1 cellular context compared by ENCODE assay signal in the genomic region with DNA sequence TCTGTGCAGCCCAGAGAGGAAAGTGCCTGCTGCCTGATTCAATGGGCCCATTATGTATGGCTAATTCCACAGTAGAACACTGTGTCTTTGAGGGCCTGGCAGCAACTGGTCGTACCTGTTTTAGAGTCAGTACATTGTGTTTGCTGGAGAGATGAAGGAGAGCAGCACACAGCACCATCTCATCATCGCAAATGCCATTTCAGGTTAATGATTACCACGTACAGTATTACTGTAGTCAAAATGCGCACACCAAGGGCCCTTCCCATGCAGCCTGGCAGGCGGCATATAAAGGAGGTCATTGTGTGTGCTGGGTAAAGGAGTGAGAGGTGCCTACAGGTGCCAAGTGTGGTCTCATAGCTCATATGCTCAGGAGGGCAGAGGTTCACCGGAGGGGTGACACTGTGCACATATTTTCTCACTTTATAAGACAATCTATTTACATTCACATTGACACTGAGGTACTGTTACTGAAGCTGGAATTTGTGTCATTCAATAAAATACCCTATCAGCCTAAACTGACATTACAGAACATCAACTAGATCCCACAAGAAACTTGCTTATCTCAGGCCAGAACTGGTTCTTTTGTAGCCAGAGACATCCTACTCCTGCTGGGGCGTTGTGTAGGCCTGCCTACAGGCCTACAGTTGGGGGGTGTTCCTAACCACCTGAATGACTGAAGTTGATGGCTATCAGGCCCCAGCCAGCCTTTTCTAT.
A peak's percentile ranks its signal among the peaks of the same experiment; 100 is the strongest.
TF ChIP-seq lines count a peak whose summit lies in the region.

No MANE protein-coding gene starts in this region.

TF ChIP-seq in HepG2, 621 proteins besides CTCF, POLR2A, EP300 and RAD21 (continued from another document and continues in another):
- TF ChIP-seq, protein P1, sequence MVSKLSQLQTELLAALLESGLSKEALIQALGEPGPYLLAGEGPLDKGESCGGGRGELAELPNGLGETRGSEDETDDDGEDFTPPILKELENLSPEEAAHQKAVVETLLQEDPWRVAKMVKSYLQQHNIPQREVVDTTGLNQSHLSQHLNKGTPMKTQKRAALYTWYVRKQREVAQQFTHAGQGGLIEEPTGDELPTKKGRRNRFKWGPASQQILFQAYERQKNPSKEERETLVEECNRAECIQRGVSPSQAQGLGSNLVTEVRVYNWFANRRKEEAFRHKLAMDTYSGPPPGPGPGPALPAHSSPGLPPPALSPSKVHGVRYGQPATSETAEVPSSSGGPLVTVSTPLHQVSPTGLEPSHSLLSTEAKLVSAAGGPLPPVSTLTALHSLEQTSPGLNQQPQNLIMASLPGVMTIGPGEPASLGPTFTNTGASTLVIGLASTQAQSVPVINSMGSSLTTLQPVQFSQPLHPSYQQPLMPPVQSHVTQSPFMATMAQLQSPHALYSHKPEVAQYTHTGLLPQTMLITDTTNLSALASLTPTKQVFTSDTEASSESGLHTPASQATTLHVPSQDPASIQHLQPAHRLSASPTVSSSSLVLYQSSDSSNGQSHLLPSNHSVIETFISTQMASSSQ (IDR thresholded peaks at IDR 0.05; ENCODE audit: low read depth): peak; percentile 96
- TF ChIP-seq, protein P1 (CRISPR knock-in tag; IDR thresholded peaks at IDR 0.05; ENCODE audit: borderline replicate concordance): peak; percentile 99
- TF ChIP-seq HMG20B (CRISPR knock-in tag; conservative IDR thresholded peaks at IDR 0.05) (no peak), ZNF883 (CRISPR knock-in tag; IDR thresholded peaks at IDR 0.05; ENCODE audit: not compliant biosample characterization) (no peak), RBAK (CRISPR knock-in tag; IDR thresholded peaks at IDR 0.05) (peak; percentile 76; the same call in 1 of the 2 replicates), KDM5B (CRISPR knock-in tag; IDR thresholded peaks at IDR 0.05; ENCODE audit: borderline replicate concordance) (peak; percentile 40; the same call in 1 of the 2 replicates), POGZ (CRISPR knock-in tag; IDR thresholded peaks at IDR 0.05) (peak; percentile 70), GATAD2A (CRISPR knock-in tag; IDR thresholded peaks at IDR 0.05) (peak; percentile 94), PHF8 (CRISPR knock-in tag; IDR thresholded peaks at IDR 0.05) (peak; percentile 26), ZNF121 (CRISPR knock-in tag; IDR thresholded peaks at IDR 0.05) (0 out of 2 replicates have a peak, but pooled peaks have one; percentile 5), ZNF556 (CRISPR knock-in tag; IDR thresholded peaks at IDR 0.05; ENCODE audit: borderline replicate concordance) (0 out of 2 replicates have a peak, but pooled peaks have one; percentile 21), FOXA3 (CRISPR knock-in tag; IDR thresholded peaks at IDR 0.05) (peak; percentile 39; the same call in 1 of the 2 replicates), HDAC2 (CRISPR knock-in tag; IDR thresholded peaks at IDR 0.05) (peak; percentile 80; the same call in 1 of the 2 replicates), ZNF143 (CRISPR knock-in tag; IDR thresholded peaks at IDR 0.05) (peak; percentile 41), TEAD3 (CRISPR knock-in tag; optimal IDR thresholded peaks at IDR 0.05; ENCODE audit: borderline replicate concordance) (peak; percentile 68), STAG1 (CRISPR knock-in tag; IDR thresholded peaks at IDR 0.05) (peak; percentile 21), NCOA2 (CRISPR knock-in tag; IDR thresholded peaks at IDR 0.05) (peak; percentile 71), TAF1 (CRISPR knock-in tag; IDR thresholded peaks at IDR 0.05) (peak; percentile 60), FOXO1 (CRISPR knock-in tag; IDR thresholded peaks at IDR 0.05) (peak; percentile 33; the same call in 1 of the 2 replicates), HNF4A (CRISPR knock-in tag; IDR thresholded peaks at IDR 0.05) (peak; percentile 73), CREM (IDR thresholded peaks at IDR 0.05) (peak; percentile 57), CREM (CRISPR knock-in tag; IDR thresholded peaks at IDR 0.05) (no peak), NAIF1 (CRISPR knock-in tag; IDR thresholded peaks at IDR 0.05; ENCODE audit: borderline replicate concordance) (0 out of 2 replicates have a peak, but pooled peaks have one; percentile 75), GABPB1 (CRISPR knock-in tag; IDR thresholded peaks at IDR 0.05) (no peak), FOXK1 (CRISPR knock-in tag; IDR thresholded peaks at IDR 0.05; ENCODE audit: borderline replicate concordance, low read depth) (peak; percentile 43; the same call in 1 of the 2 replicates)
- TF ChIP-seq, protein P2, sequence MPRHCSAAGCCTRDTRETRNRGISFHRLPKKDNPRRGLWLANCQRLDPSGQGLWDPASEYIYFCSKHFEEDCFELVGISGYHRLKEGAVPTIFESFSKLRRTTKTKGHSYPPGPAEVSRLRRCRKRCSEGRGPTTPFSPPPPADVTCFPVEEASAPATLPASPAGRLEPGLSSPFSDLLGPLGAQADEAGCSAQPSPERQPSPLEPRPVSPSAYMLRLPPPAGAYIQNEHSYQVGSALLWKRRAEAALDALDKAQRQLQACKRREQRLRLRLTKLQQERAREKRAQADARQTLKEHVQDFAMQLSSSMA (CRISPR knock-in tag; IDR thresholded peaks at IDR 0.05): peak; percentile 66; the same call in 1 of the 2 replicates
- TF ChIP-seq, protein P3, sequence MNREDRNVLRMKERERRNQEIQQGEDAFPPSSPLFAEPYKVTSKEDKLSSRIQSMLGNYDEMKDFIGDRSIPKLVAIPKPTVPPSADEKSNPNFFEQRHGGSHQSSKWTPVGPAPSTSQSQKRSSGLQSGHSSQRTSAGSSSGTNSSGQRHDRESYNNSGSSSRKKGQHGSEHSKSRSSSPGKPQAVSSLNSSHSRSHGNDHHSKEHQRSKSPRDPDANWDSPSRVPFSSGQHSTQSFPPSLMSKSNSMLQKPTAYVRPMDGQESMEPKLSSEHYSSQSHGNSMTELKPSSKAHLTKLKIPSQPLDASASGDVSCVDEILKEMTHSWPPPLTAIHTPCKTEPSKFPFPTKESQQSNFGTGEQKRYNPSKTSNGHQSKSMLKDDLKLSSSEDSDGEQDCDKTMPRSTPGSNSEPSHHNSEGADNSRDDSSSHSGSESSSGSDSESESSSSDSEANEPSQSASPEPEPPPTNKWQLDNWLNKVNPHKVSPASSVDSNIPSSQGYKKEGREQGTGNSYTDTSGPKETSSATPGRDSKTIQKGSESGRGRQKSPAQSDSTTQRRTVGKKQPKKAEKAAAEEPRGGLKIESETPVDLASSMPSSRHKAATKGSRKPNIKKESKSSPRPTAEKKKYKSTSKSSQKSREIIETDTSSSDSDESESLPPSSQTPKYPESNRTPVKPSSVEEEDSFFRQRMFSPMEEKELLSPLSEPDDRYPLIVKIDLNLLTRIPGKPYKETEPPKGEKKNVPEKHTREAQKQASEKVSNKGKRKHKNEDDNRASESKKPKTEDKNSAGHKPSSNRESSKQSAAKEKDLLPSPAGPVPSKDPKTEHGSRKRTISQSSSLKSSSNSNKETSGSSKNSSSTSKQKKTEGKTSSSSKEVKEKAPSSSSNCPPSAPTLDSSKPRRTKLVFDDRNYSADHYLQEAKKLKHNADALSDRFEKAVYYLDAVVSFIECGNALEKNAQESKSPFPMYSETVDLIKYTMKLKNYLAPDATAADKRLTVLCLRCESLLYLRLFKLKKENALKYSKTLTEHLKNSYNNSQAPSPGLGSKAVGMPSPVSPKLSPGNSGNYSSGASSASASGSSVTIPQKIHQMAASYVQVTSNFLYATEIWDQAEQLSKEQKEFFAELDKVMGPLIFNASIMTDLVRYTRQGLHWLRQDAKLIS (CRISPR knock-in tag; IDR thresholded peaks at IDR 0.05): no peak
- TF ChIP-seq, protein P4, sequence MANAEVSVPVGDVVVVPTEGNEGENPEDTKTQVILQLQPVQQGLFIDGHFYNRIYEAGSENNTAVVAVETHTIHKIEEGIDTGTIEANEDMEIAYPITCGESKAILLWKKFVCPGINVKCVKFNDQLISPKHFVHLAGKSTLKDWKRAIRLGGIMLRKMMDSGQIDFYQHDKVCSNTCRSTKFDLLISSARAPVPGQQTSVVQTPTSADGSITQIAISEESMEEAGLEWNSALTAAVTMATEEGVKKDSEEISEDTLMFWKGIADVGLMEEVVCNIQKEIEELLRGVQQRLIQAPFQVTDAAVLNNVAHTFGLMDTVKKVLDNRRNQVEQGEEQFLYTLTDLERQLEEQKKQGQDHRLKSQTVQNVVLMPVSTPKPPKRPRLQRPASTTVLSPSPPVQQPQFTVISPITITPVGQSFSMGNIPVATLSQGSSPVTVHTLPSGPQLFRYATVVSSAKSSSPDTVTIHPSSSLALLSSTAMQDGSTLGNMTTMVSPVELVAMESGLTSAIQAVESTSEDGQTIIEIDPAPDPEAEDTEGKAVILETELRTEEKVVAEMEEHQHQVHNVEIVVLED (CRISPR knock-in tag; IDR thresholded peaks at IDR 0.05; ENCODE audit: borderline replicate concordance): no peak
- TF ChIP-seq, protein P5, sequence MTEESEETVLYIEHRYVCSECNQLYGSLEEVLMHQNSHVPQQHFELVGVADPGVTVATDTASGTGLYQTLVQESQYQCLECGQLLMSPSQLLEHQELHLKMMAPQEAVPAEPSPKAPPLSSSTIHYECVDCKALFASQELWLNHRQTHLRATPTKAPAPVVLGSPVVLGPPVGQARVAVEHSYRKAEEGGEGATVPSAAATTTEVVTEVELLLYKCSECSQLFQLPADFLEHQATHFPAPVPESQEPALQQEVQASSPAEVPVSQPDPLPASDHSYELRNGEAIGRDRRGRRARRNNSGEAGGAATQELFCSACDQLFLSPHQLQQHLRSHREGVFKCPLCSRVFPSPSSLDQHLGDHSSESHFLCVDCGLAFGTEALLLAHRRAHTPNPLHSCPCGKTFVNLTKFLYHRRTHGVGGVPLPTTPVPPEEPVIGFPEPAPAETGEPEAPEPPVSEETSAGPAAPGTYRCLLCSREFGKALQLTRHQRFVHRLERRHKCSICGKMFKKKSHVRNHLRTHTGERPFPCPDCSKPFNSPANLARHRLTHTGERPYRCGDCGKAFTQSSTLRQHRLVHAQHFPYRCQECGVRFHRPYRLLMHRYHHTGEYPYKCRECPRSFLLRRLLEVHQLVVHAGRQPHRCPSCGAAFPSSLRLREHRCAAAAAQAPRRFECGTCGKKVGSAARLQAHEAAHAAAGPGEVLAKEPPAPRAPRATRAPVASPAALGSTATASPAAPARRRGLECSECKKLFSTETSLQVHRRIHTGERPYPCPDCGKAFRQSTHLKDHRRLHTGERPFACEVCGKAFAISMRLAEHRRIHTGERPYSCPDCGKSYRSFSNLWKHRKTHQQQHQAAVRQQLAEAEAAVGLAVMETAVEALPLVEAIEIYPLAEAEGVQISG (CRISPR knock-in tag; IDR thresholded peaks at IDR 0.05): peak; percentile 51; the same call in 1 of the 2 replicates
- TF ChIP-seq, protein P6, sequence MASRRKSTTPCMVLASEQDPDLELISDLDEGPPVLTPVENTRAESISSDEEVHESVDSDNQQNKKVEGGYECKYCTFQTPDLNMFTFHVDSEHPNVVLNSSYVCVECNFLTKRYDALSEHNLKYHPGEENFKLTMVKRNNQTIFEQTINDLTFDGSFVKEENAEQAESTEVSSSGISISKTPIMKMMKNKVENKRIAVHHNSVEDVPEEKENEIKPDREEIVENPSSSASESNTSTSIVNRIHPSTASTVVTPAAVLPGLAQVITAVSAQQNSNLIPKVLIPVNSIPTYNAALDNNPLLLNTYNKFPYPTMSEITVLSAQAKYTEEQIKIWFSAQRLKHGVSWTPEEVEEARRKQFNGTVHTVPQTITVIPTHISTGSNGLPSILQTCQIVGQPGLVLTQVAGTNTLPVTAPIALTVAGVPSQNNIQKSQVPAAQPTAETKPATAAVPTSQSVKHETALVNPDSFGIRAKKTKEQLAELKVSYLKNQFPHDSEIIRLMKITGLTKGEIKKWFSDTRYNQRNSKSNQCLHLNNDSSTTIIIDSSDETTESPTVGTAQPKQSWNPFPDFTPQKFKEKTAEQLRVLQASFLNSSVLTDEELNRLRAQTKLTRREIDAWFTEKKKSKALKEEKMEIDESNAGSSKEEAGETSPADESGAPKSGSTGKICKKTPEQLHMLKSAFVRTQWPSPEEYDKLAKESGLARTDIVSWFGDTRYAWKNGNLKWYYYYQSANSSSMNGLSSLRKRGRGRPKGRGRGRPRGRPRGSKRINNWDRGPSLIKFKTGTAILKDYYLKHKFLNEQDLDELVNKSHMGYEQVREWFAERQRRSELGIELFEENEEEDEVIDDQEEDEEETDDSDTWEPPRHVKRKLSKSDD (CRISPR knock-in tag; IDR thresholded peaks at IDR 0.05; ENCODE audit: low read depth): 0 out of 2 replicates have a peak, but pooled peaks have one; percentile 39
- TF ChIP-seq, protein P7, sequence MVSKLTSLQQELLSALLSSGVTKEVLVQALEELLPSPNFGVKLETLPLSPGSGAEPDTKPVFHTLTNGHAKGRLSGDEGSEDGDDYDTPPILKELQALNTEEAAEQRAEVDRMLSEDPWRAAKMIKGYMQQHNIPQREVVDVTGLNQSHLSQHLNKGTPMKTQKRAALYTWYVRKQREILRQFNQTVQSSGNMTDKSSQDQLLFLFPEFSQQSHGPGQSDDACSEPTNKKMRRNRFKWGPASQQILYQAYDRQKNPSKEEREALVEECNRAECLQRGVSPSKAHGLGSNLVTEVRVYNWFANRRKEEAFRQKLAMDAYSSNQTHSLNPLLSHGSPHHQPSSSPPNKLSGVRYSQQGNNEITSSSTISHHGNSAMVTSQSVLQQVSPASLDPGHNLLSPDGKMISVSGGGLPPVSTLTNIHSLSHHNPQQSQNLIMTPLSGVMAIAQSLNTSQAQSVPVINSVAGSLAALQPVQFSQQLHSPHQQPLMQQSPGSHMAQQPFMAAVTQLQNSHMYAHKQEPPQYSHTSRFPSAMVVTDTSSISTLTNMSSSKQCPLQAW (CRISPR knock-in tag; IDR thresholded peaks at IDR 0.05): peak; percentile 94
- TF ChIP-seq, protein P8, sequence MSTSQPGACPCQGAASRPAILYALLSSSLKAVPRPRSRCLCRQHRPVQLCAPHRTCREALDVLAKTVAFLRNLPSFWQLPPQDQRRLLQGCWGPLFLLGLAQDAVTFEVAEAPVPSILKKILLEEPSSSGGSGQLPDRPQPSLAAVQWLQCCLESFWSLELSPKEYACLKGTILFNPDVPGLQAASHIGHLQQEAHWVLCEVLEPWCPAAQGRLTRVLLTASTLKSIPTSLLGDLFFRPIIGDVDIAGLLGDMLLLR (CRISPR knock-in tag; IDR thresholded peaks at IDR 0.05): no peak
- TF ChIP-seq, protein P9, sequence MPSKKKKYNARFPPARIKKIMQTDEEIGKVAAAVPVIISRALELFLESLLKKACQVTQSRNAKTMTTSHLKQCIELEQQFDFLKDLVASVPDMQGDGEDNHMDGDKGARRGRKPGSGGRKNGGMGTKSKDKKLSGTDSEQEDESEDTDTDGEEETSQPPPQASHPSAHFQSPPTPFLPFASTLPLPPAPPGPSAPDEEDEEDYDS (CRISPR knock-in tag; IDR thresholded peaks at IDR 0.05): peak; percentile 86; the same call in 1 of the 2 replicates
